ENCODE assay signal across 8 cellular contexts in genomic region chr1:19310720-19311502, GRCh38. TPM values are rescaled to one million over a fixed set of nuclear protein-coding genes. Genes with fewer than 3 reads are reported as not detected.
DNase-seq lines count a peak whose midpoint lies in the region; ATAC-seq and TF ChIP-seq lines count a peak whose summit lies in the region.

No MANE protein-coding gene starts in this region.

- POLR2A ChIA-PET in PC-3 (lab: Charles Lee; ENCODE audit: unreplicated experiment), result no interaction called here

- peak overlapping the region; percentile 89 for H2AFZ ChIP-seq in PC-3 (ENCODE audit: low read length)
- peak overlapping the region; percentile 37 for H2AFZ ChIP-seq in neural cell (ENCODE audit: low read depth, low read length)

- H3F3A ChIP-seq in PC-3 (ENCODE audit: low read length, unreplicated experiment), result no peaks in the 10 kb centered on the region
- H3F3A ChIP-seq in neural cell (ENCODE audit: insufficient read depth, low read length, poor library complexity, severe bottlenecking), result no peaks in the 10 kb centered on the region

- TF ChIP-seq EP300 in neural cell (conservative IDR thresholded peaks at IDR 0.05; ENCODE audit: poor library complexity, severe bottlenecking), result no peak

- H3K9me2 ChIP-seq in PC-3 (replicated peaks; ENCODE audit: low read length) (no peaks in the 10 kb centered on the region), neural cell (ENCODE audit: insufficient read depth, low read length) (no peaks in the 10 kb centered on the region)

- H3K79me2 ChIP-seq in PC-3 (ENCODE audit: low read length) (peaks cover 60% of the 10 kb centered on the region), neural cell (replicated peaks; ENCODE audit: insufficient read depth, low read length) (peaks cover 12% of the 10 kb centered on the region)

- H3K36me3 ChIP-seq in PC-3 (ENCODE audit: low read depth, low read length) (peaks cover 20% of the 10 kb centered on the region; the same call in 1 of the 2 replicates), endocrine pancreas (ENCODE audit: control insufficient read depth, insufficient read depth, low read length) (peaks cover 3% of the 10 kb centered on the region), neural cell (ENCODE audit: insufficient read depth, low read length) (no peaks in the 10 kb centered on the region)

- H3K4me2 ChIP-seq in PC-3 (ENCODE audit: low read length) (peak overlapping the region; percentile 96), neural cell (ENCODE audit: low read length) (peak overlapping the region; percentile 75)

- H4K20me1 ChIP-seq in PC-3 (ENCODE audit: low read length) (0 out of 2 replicates have a peak, but pooled peaks cover 8% of the 10 kb centered on the region), neural cell (ENCODE audit: insufficient read depth) (no peaks in the 10 kb centered on the region)

- ATAC-seq in PC-3 (peak; percentile 15), HG03378 (IDR thresholded peaks at IDR 0.05; ENCODE audit: unreplicated experiment) (no peak), GM18861 (IDR thresholded peaks at IDR 0.05; ENCODE audit: unreplicated experiment) (no peak), GM21381 (IDR thresholded peaks at IDR 0.05; ENCODE audit: unreplicated experiment) (no peak)

- H3K4me1 ChIP-seq in PC-3 (ENCODE audit: insufficient read depth, low read length) (peaks cover 48% of the 10 kb centered on the region), endocrine pancreas (ENCODE audit: control insufficient read depth, insufficient read depth, low read length) (no peaks in the 10 kb centered on the region)

- intact Hi-C loops in PC-3 (cut with micrococcal nuclease), result no loop called here

- DNase-seq in NOMO-1 treated with DMSO at 0.1 percent for 48 hours (lab: John Stamatoyannopoulos, UW; ENCODE audit: unreplicated experiment), result peak; percentile 10
- no peak for DNase-seq in NOMO-1 treated with dmso at 0.1 percent for 144 hours (lab: John Stamatoyannopoulos, UW; ENCODE audit: unreplicated experiment)
- no peak for DNase-seq in PC-3

- TF ChIP-seq CTCF in PC-3 (conservative IDR thresholded peaks at IDR 0.05; ENCODE audit: low read depth, low read length) (no peak), neural cell (IDR thresholded peaks at IDR 0.05; ENCODE audit: poor library complexity, severe bottlenecking) (no peak)

- no peak overlapping the region for H3K27ac ChIP-seq in PC-3 (ENCODE audit: low read length)
- H3K27ac ChIP-seq in neural cell (ENCODE audit: low read length), result peak overlapping the region; percentile 47

- TF ChIP-seq RAD21 in neural cell (conservative IDR thresholded peaks at IDR 0.05), result no peak

- H3K27me3 ChIP-seq in PC-3 (ENCODE audit: low read length), result no peaks in the 10 kb centered on the region
- no peaks in the 10 kb centered on the region for H3K27me3 ChIP-seq in endocrine pancreas (ENCODE audit: control insufficient read depth, insufficient read depth, low read length)
- H3K27me3 ChIP-seq in neural cell (ENCODE audit: insufficient read depth, low read depth, low read length), result no peaks in the 10 kb centered on the region

- H3K9me3 ChIP-seq in PC-3 (ENCODE audit: low read length) (no peaks in the 10 kb centered on the region), endocrine pancreas (ENCODE audit: control insufficient read depth, low read length) (no peaks in the 10 kb centered on the region), neural cell (ENCODE audit: low read length) (no peaks in the 10 kb centered on the region)

- CTCF ChIA-PET in PC-3 (lab: Charles Lee), result no interaction called here

- TSS peak; percentile 56 for BruUV-seq in PC-3 (replicated peaks; lab: Mats Ljungman, UMichigan)

- peak overlapping the region; percentile 95 for H3K9ac ChIP-seq in PC-3 (ENCODE audit: low read length)
- peak overlapping the region; percentile 56 for H3K9ac ChIP-seq in endocrine pancreas (ENCODE audit: control insufficient read depth, insufficient read depth, low read length)
- peak overlapping the region; percentile 90 for H3K9ac ChIP-seq in neural cell (ENCODE audit: low read length)

- H3K4me3 ChIP-seq in PC-3 (ENCODE audit: low read length) (peak overlapping the region; percentile 94), endocrine pancreas (ENCODE audit: control insufficient read depth, insufficient read depth, low read length) (peak overlapping the region; percentile 44), neural cell (ENCODE audit: low read length) (peak overlapping the region; percentile 98)

TF ChIP-seq in neural cell, 6 proteins besides CTCF, POLR2A, EP300 and RAD21:
- TF ChIP-seq POLR2AphosphoS5 (IDR thresholded peaks at IDR 0.05) (no peak), TAF1 (IDR thresholded peaks at IDR 0.05; ENCODE audit: low read depth) (no peak), MXI1 (conservative IDR thresholded peaks at IDR 0.05; ENCODE audit: poor library complexity, severe bottlenecking) (no peak), EZH2 (IDR thresholded peaks at IDR 0.05; ENCODE audit: borderline replicate concordance, insufficient read depth, low read length, poor library complexity, severe bottlenecking) (no peak), SMC3 (conservative IDR thresholded peaks at IDR 0.05; ENCODE audit: poor library complexity) (no peak), REST (IDR thresholded peaks at IDR 0.05; ENCODE audit: borderline replicate concordance) (no peak)

RNA-seq across cellular contexts. Expression of gene AKR7A2, which starts 1.0 kb away (rescaled TPM):
- total RNA-seq in PC-3 (2014; rRNA removed), result 63.3 and 72.3 TPM in 2 replicates
- polyA plus RNA-seq in neural cell, result 50.6 and 61.7 TPM in 2 replicates
- polyA minus RNA-seq in neural cell, result 39.6 and 50.9 TPM in 2 replicates

RNA-seq across cellular contexts. Expression of gene SLC66A1, which starts 1.2 kb away (rescaled TPM):
- total RNA-seq in PC-3 (2014; rRNA removed), result 27.7 and 28.9 TPM in 2 replicates
- 31.8 and 48.3 TPM in 2 replicates for polyA plus RNA-seq in neural cell
- 25.6 and 34.1 TPM in 2 replicates for polyA minus RNA-seq in neural cell

RNA-seq across cellular contexts. Expression of gene AKR7A3, which starts 22.3 kb away (rescaled TPM):
- total RNA-seq in PC-3 (2014; rRNA removed), result 0.40 and 1.2 TPM in 2 replicates
- 2.9 and 5.1 TPM in 2 replicates for polyA plus RNA-seq in neural cell
- polyA minus RNA-seq in neural cell, result 0.73 and 1.2 TPM in 2 replicates

RNA-seq across cellular contexts. Expression of gene MRTO4, which starts 59.3 kb away (rescaled TPM):
- total RNA-seq in PC-3 (2014; rRNA removed), result 114 and 117 TPM in 2 replicates
- polyA plus RNA-seq in neural cell, result 42.5 and 50.2 TPM in 2 replicates
- 28.2 and 36.3 TPM in 2 replicates for polyA minus RNA-seq in neural cell

RNA-seq across cellular contexts. Expression of gene EMC1, which starts 59.6 kb away (rescaled TPM):
- total RNA-seq in PC-3 (2014; rRNA removed), result 60.9 and 78.0 TPM in 2 replicates
- polyA plus RNA-seq in neural cell, result 75.1 and 75.3 TPM in 2 replicates
- 110 and 123 TPM in 2 replicates for polyA minus RNA-seq in neural cell

Comparison
In these comparisons a context has a peak if more than half of its experiments do, and no peak if none do; other contexts are left out.
1. H3K4me3 ChIP-seq: peak in every context shown above with its lines; median percentile 98 in neural cell; 94 in PC-3; 44 in endocrine pancreas.